In the genomic region with DNA sequence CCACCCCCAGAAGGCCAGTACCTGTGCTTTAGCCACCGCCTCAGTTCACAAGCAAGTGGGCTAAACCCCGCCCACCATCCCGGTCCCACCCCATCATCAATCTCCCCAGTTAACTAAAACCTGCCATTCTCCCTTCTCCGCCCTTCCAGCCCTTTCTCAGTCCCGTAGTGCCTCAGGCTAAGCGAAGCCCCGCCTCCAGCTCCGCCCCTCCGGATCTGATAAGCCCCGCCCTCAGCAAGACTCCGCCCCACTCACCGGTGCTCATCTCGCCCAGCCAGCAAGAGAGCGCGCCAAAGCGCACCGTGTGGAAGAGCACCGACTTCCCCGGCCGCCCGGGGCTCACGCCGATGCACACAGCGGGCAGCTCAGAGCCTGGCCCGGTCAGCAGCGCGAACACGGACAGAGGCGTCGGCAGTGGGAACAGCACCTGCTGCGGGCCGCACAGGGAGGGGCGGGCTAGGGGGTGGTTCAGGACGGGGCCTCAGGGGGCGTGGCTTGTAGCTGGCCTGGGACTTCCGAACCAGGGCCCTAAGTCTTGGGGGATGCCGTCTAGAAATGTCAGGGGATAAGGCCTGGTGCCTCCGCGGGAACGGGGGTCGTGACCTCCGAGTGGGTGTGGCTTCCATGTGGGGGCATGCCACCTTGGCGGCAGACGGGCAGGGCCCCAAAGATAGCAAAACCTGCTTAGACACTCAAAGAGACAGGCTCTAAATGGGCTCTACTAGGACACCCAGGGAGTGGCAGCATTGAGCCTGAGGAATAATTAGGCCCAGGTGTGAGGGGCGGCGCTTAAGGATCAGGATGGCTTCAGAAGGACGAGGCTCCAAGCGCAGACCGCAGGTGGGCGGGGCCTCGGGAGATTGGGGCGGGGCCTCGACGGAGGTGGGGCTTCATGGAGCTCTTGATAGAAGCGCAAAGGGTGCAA, we compare ENCODE assay signal across 8 cellular contexts. TPM values are rescaled to one million over a fixed set of nuclear protein-coding genes. Genes with fewer than 3 reads are reported as not detected.
DNase-seq lines count a peak whose midpoint lies in the region; ATAC-seq and TF ChIP-seq lines count a peak whose summit lies in the region.

No MANE protein-coding gene starts in this region.

- ATAC-seq in right cardiac atrium, result peak; percentile 57 to 71
- no peak for ATAC-seq in HG02884 (IDR thresholded peaks at IDR 0.05; ENCODE audit: unreplicated experiment)
- ATAC-seq in GM18858 (IDR thresholded peaks at IDR 0.05; ENCODE audit: unreplicated experiment), result no peak

- 19% methylated on average over 55 of the region's 55 CpGs for WGBS in right cardiac atrium

- H3K4me3 ChIP-seq in right cardiac atrium (ENCODE audit: low read length), result peak overlapping the region; percentile 3

- peak; percentile 72 for DNase-seq in activated effector memory CD4-positive, alpha-beta T cell treated with anti-CD3 and anti-CD28 coated beads, Interleukin-2, amount 50 U/mL, for 16 hours
- DNase-seq in activated effector memory CD4-positive, alpha-beta T cell treated with Interleukin-2 at 50 U/mL for 16 hours, result no peak
- DNase-seq in right cardiac atrium (peak; percentile 37 to 77 (median 69)), NCI-H446 treated with DMSO at 0.1 percent for 48 hours (lab: John Stamatoyannopoulos, UW) (no peak)
- peak; percentile 31 for DNase-seq in stimulated activated CD4-positive, alpha-beta T cell treated with anti-CD3 and anti-CD28 coated beads, Interleukin-1b, Interleukin-23, amount 100 ng/mL, for 48 hours

- no peaks in the 10 kb centered on the region for H3K9me3 ChIP-seq in right cardiac atrium (ENCODE audit: control insufficient read depth, low read length)

- TF ChIP-seq CTCF in VCaP (conservative IDR thresholded peaks at IDR 0.05), result no peak

- no peaks in the 10 kb centered on the region for H3K4me1 ChIP-seq in right cardiac atrium (ENCODE audit: control insufficient read depth, insufficient read depth, low read length)

- no peaks in the 10 kb centered on the region for H3K27me3 ChIP-seq in right cardiac atrium (ENCODE audit: control insufficient read depth, insufficient read depth)

- H3K27ac ChIP-seq in VCaP (peak overlapping the region; percentile 61), right cardiac atrium (ENCODE audit: low read length) (no peak overlapping the region)

- intact Hi-C loops in right cardiac atrium (cut with DNase I), result no loop called here

RNA-seq across cellular contexts. Expression of a gene that starts 21.4 kb away (rescaled TPM):
- 1 to 10 TPM; 1.0 to 4.4 (median 3.0) TPM for total RNA-seq in right cardiac atrium
- polyA plus RNA-seq in right cardiac atrium, result 0.88 TPM

RNA-seq across cellular contexts. Expression of a gene that starts 22.7 kb away (rescaled TPM):
- total RNA-seq in right cardiac atrium, result 100 to 1,000 TPM; 477 to 576 (median 534) TPM
- polyA plus RNA-seq in right cardiac atrium, result 829 TPM

RNA-seq across cellular contexts. Expression of a gene that starts 51.1 kb away (rescaled TPM):
- total RNA-seq in right cardiac atrium, result 100 to 1,000 TPM; 116 to 226 (median 122) TPM
- polyA plus RNA-seq in right cardiac atrium, result 87.4 TPM

Comparison
In these comparisons a context has a peak if more than half of its experiments do, and no peak if none do; other contexts are left out.
1. DNase-seq: peak in activated effector memory CD4-positive, alpha-beta T cell treated with anti-CD3 and anti-CD28 coated beads, Interleukin-2, amount 50 U/mL, for 16 hours (single experiment), right cardiac atrium (3 of 3) and stimulated activated CD4-positive, alpha-beta T cell treated with anti-CD3 and anti-CD28 coated beads, Interleukin-1b, Interleukin-23, amount 100 ng/mL, for 48 hours (single experiment); none in activated effector memory CD4-positive, alpha-beta T cell treated with Interleukin-2 at 50 U/mL for 16 hours (single experiment) and NCI-H446 treated with DMSO at 0.1 percent for 48 hours (single experiment).
2. ATAC-seq: peak in right cardiac atrium (2 of 2); none in HG02884 (single experiment) and GM18858 (single experiment).